8 cellular contexts compared by ENCODE assay signal in the genomic region with DNA sequence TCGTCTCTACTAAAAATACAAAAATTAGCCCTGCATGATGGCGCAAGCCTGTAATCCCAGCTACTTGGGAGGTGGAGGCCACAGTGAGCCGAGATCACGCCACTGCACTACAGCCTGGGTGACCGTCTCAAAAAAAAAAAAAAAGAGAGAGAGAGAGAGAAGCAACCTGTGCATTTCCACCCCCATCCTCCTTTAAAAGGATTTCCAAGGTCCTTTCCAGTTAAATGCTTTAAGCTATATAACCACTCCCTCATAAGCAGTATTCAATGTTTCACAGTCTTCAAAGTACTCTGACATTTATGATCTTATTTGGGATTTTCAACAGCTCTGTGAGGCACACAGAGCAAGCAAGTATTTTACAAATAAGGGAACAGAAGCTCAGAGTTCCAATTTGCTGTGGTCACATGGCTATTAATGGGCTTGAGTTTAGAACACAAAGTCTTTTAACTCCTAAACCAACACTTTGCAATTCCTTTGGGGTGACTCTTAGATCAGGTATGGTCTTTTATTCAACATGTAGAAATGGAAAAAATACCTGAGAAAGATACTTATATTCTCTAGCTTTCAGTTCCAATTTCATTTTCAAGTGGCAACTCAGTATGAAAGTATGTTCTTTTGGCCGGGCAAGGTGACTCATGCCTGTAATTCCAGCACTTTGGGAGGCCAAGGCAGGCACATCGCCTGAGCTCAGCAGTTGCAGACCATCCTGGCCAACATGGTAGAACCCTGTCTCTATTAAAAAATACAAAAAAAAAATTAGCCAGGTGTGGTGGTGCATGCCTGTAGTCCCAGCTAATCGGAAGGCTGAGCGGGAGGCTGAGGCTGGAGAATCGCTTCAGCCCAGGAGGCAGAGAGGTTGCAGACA. TPM values are rescaled to one million over a fixed set of nuclear protein-coding genes. Genes with fewer than 3 reads are reported as not detected.
DNase-seq lines count a peak whose midpoint lies in the region; ATAC-seq, FAIRE-seq and TF ChIP-seq lines count a peak whose summit lies in the region.

No MANE protein-coding gene starts in this region.

- TF ChIP-seq CTCF in HepG2 (CRISPR knock-in tag; IDR thresholded peaks at IDR 0.05), result no peak
- TF ChIP-seq CTCF in BE2C (IDR thresholded peaks at IDR 0.05; ENCODE audit: low read depth, low read length), result no peak

- H3K9me3 Mint-ChIP-seq in stimulated activated naive CD8-positive, alpha-beta T cell treated with anti-CD3 and anti-CD28 coated beads, Interleukin-15, Interleukin-2, amounts not matched to agents 100 ng/mL and 50 ng/mL, for 24 hours, result no peaks in the 10 kb centered on the region

- H3K36me3 ChIP-seq in HUES64 (ENCODE audit: insufficient read depth, low read length), result no peaks in the 10 kb centered on the region
- no peaks in the 10 kb centered on the region; a peak in 1 of 5 replicates for H3K36me3 ChIP-seq in HepG2 (replicated peaks in 1 of 2; ENCODE audit: control insufficient read depth in 1 of 2, insufficient read depth in 2 of 2, low read length in 2 of 2)
- no peaks in the 10 kb centered on the region for H3K36me3 ChIP-seq in BE2C

- H3K9ac ChIP-seq in HUES64 (ENCODE audit: low read depth, low read length), result no peak overlapping the region
- H3K9ac ChIP-seq in HepG2 (ENCODE audit: insufficient read depth, low read depth, low read length), result no peak overlapping the region

- CTCF ChIA-PET in HepG2 (lab: Yijun Ruan, JAX; ENCODE audit: low intra/inter-chr PET ratio, low total read pairs), result interaction anchor here (0.6 kb wide), 1 partner anchor 14 kb away, joined by 3 read pairs; no protein-coding TSS in a partner anchor

- H3K4me1 ChIP-seq in HUES64 (ENCODE audit: insufficient read depth, low read length) (peaks cover 9% of the 10 kb centered on the region), HepG2 (ENCODE audit: insufficient read depth, low read length) (peaks cover 14% of the 10 kb centered on the region; the same call in 1 of the 2 replicates), BE2C (no peaks in the 10 kb centered on the region)

- no TSS peak for BruUV-seq in HepG2 (replicated peaks; lab: Mats Ljungman, UMichigan)

- TF ChIP-seq EP300 in HepG2 (IDR thresholded peaks at IDR 0.05; ENCODE audit: low read depth in 2 of 2, low read length in 2 of 2) (no peak), HepG2 (CRISPR knock-in tag; IDR thresholded peaks at IDR 0.05; ENCODE audit: borderline replicate concordance) (no peak)

- peak; percentile 73 for ATAC-seq in GM19035 (IDR thresholded peaks at IDR 0.05; ENCODE audit: unreplicated experiment)
- ATAC-seq in HepG2, result peak; percentile 48; the same call in 1 of the 3 replicates
- no peak for ATAC-seq in GM19397 (IDR thresholded peaks at IDR 0.05; ENCODE audit: unreplicated experiment)

- DNase-seq in amniotic epithelial cell (ENCODE audit: low read depth) (peak; percentile 71), HepG2 (ENCODE audit: low spot score) (peak; percentile 23), NCI-H345 (lab: John Stamatoyannopoulos, UW) (no peak), BE2C (no peak)

- H3K4me3 ChIP-seq in HUES64 (ENCODE audit: low read length), result no peak overlapping the region
- no peak overlapping the region for H3K4me3 ChIP-seq in HepG2 (replicated peaks in 1 of 3; ENCODE audit: insufficient read depth in 1 of 3, low read depth in 2 of 3, low read length in 3 of 3)
- H3K4me3 ChIP-seq in BE2C (ENCODE audit: low read depth, low read length), result no peak overlapping the region

- H3K4me1 Mint-ChIP-seq in stimulated activated naive CD8-positive, alpha-beta T cell treated with anti-CD3 and anti-CD28 coated beads, Interleukin-15, Interleukin-2, amounts not matched to agents 100 ng/mL and 50 ng/mL, for 24 hours (ENCODE audit: low read depth), result peaks cover 65% of the 10 kb centered on the region

- intact Hi-C loops in HepG2 (cut with micrococcal nuclease; ENCODE audit: unreplicated experiment), result no loop called here

- no peaks in the 10 kb centered on the region for H3K27me3 Mint-ChIP-seq in stimulated activated naive CD8-positive, alpha-beta T cell treated with anti-CD3 and anti-CD28 coated beads, Interleukin-15, Interleukin-2, amounts not matched to agents 100 ng/mL and 50 ng/mL, for 24 hours

- H3K27me3 ChIP-seq in HUES64 (ENCODE audit: insufficient read depth, low read length) (no peaks in the 10 kb centered on the region), HepG2 (ENCODE audit: control insufficient read depth in 1 of 2, insufficient read depth in 2 of 2, low read length in 2 of 2) (no peaks in the 10 kb centered on the region), BE2C (no peaks in the 10 kb centered on the region)

- POLR2A ChIA-PET in HepG2 (lab: Yijun Ruan, JAX), result interaction anchor here (0.7 kb wide), 1 partner anchor 23 kb away, joined by 3 read pairs; no protein-coding TSS in a partner anchor

- H3K79me2 ChIP-seq in HepG2 (ENCODE audit: insufficient read depth, low read length), result peaks cover 26% of the 10 kb centered on the region

- no peak for TF ChIP-seq RAD21 in HepG2 (CRISPR knock-in tag; IDR thresholded peaks at IDR 0.05)

- no peak overlapping the region for H2AFZ ChIP-seq in HepG2 (ENCODE audit: low read length)

- no peaks in the 10 kb centered on the region; the same call in 1 of the 2 replicates for H4K20me1 ChIP-seq in HepG2 (ENCODE audit: insufficient read depth, low read length)

- TF ChIP-seq POLR2A in HepG2 (IDR thresholded peaks at IDR 0.05; ENCODE audit: insufficient read depth in 1 of 2, low read depth in 2 of 2, low read length in 2 of 2), result no peak

- in situ Hi-C loops in HepG2 (cut with HindIII; ENCODE audit: extremely low pct_ligation_motif_present, low pct_unique_long_range_greater_than_20kb), result no loop called here

- WGBS in HUES64, result 91% methylated on average over 10 of the region's 10 CpGs
- 94% methylated on average over 10 of the region's 10 CpGs for WGBS in HepG2 (ENCODE audit: low lambda C conversion rate)

- no peak for FAIRE-seq in HepG2 (lab: Jason Lieb, UNC)

- H3K27ac ChIP-seq in HUES64 (ENCODE audit: low read depth, low read length) (peak overlapping the region; percentile 58; the same call in 1 of the 2 replicates), HepG2 (ENCODE audit: extremely low read length, insufficient read depth, low read length) (no peak overlapping the region)

- H3K9me3 ChIP-seq in HUES64 (ENCODE audit: insufficient read depth, low read depth, low read length) (no peaks in the 10 kb centered on the region), HepG2 (ENCODE audit: low read length) (no peaks in the 10 kb centered on the region), BE2C (no peaks in the 10 kb centered on the region)

- H3K4me3 Mint-ChIP-seq in stimulated activated naive CD8-positive, alpha-beta T cell treated with anti-CD3 and anti-CD28 coated beads, Interleukin-15, Interleukin-2, amounts not matched to agents 100 ng/mL and 50 ng/mL, for 24 hours, result peak overlapping the region; percentile 50

- peaks cover 17% of the 10 kb centered on the region for H3K36me3 Mint-ChIP-seq in stimulated activated naive CD8-positive, alpha-beta T cell treated with anti-CD3 and anti-CD28 coated beads, Interleukin-15, Interleukin-2, amounts not matched to agents 100 ng/mL and 50 ng/mL, for 24 hours (ENCODE audit: low read depth)

- no peak overlapping the region for H3K4me2 ChIP-seq in HepG2 (ENCODE audit: low read depth, low read length)

- peak overlapping the region; percentile 89 for H3K27ac Mint-ChIP-seq in stimulated activated naive CD8-positive, alpha-beta T cell treated with anti-CD3 and anti-CD28 coated beads, Interleukin-15, Interleukin-2, amounts not matched to agents 100 ng/mL and 50 ng/mL, for 24 hours

TF ChIP-seq in HepG2, 621 proteins besides CTCF, POLR2A, EP300 and RAD21 (continues in another document):
- TF ChIP-seq, protein P1, sequence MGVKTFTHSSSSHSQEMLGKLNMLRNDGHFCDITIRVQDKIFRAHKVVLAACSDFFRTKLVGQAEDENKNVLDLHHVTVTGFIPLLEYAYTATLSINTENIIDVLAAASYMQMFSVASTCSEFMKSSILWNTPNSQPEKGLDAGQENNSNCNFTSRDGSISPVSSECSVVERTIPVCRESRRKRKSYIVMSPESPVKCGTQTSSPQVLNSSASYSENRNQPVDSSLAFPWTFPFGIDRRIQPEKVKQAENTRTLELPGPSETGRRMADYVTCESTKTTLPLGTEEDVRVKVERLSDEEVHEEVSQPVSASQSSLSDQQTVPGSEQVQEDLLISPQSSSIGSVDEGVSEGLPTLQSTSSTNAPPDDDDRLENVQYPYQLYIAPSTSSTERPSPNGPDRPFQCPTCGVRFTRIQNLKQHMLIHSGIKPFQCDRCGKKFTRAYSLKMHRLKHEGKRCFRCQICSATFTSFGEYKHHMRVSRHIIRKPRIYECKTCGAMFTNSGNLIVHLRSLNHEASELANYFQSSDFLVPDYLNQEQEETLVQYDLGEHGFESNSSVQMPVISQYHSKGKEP (CRISPR knock-in tag; IDR thresholded peaks at IDR 0.05), result no peak
- TF ChIP-seq FOSL2 (CRISPR knock-in tag; IDR thresholded peaks at IDR 0.05), result peak; percentile 67

RNA-seq across cellular contexts. Expression of a gene that starts 31.3 kb away (rescaled TPM):
- polyA plus RNA-seq in HUES64 (2013, experiment 1 of 2), result 27.3 TPM
- 25.2 TPM for polyA plus RNA-seq in HUES64 (2013, experiment 2 of 2)
- total RNA-seq in HepG2 (2016; rRNA removed; fragmentation: Illumina TruSeq; extraction: Trizol), result 60.8 and 79.4 TPM in 2 replicates
- total RNA-seq in HepG2 (2016; cell fraction: cytosol; rRNA removed; fragmentation: Illumina TruSeq; extraction: Trizol; ENCODE audit: low read depth), result 19.9 and 21.7 TPM in 2 replicates
- total RNA-seq in HepG2 (2016; cell fraction: insoluble cytoplasmic fraction; rRNA removed; fragmentation: Illumina TruSeq; extraction: Trizol), result 63.3 and 71.0 TPM in 2 replicates
- total RNA-seq in HepG2 (2016; cell fraction: membrane; rRNA removed; fragmentation: Illumina TruSeq; extraction: Trizol), result 43.8 and 45.3 TPM in 2 replicates
- total RNA-seq in HepG2 (2016; cell fraction: nucleus; rRNA removed; fragmentation: Illumina TruSeq; extraction: Trizol), result 46.2 and 51.9 TPM in 2 replicates
- 52.8 and 53.9 TPM in 2 replicates for polyA plus RNA-seq in HepG2 (2011; rRNA removed)
- polyA plus RNA-seq in HepG2 (2011; cell fraction: cytosol; rRNA removed), result 26.8 and 29.2 TPM in 2 replicates
- polyA plus RNA-seq in HepG2 (2011; cell fraction: nucleus; rRNA removed), result 30.1 and 34.8 TPM in 2 replicates
- polyA plus RNA-seq in HepG2 (2012), result 43.7 and 44.1 TPM in 2 replicates
- polyA plus RNA-seq in HepG2 (2016; cell fraction: cytosol; fragmentation: Illumina TruSeq; extraction: Trizol; ENCODE audit: low read depth), result 9.7 and 11.5 TPM in 2 replicates
- polyA plus RNA-seq in HepG2 (2016; cell fraction: insoluble cytoplasmic fraction; fragmentation: Illumina TruSeq; extraction: Trizol; ENCODE audit: low read depth), result 61.1 and 61.7 TPM in 2 replicates
- 21.7 and 24.5 TPM in 2 replicates for polyA plus RNA-seq in HepG2 (2016; cell fraction: membrane; fragmentation: Illumina TruSeq; extraction: Trizol; ENCODE audit: low read depth)
- polyA plus RNA-seq in HepG2 (2016; cell fraction: nucleus; fragmentation: Illumina TruSeq; extraction: Trizol; ENCODE audit: insufficient read depth, low read depth), result 48.8 and 52.8 TPM in 2 replicates
- polyA minus RNA-seq in HepG2 (2011; rRNA and poly(A)+ RNA removed; ENCODE audit: low replicate concordance), result 81.2 and 98.5 TPM in 2 replicates
- 39.3 and 41.6 TPM in 2 replicates for polyA minus RNA-seq in HepG2 (2011; cell fraction: cytosol; rRNA and poly(A)+ RNA removed)
- 61.2 and 77.8 TPM in 2 replicates for polyA minus RNA-seq in HepG2 (2011; cell fraction: nucleus; rRNA and poly(A)+ RNA removed)
- 77.2 TPM for polyA plus RNA-seq in BE2C (2012; ENCODE audit: insufficient read depth, insufficient read length, low read depth)

Comparison
In these comparisons a context has a peak if more than half of its experiments do, and no peak if none do; other contexts are left out.
1. DNase-seq: peak in amniotic epithelial cell (single experiment) and HepG2 (single experiment); none in NCI-H345 (single experiment) and BE2C (single experiment).